Comparison of ENCODE assay signal across 19 cellular contexts in the genomic region with DNA sequence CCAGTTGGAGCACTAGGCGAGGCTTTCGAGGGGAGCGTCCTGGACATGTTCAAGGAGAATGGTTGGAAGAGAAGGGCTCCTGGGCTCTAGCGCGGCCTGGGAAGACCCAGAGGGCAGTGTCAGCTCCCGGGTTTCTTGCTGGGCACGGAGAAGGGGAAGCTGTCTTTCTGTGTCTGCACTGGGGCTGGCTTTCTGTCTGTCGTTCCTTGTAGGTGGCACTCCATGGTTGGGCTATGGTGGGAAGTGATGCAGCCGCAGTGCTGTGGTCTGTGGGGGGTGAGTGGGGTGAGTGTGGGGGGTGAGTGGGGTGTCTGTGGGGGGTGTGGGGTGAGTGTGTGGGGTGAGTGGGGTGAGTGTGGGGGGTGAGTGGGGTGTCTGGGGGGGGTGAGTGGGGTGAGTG. TPM values are rescaled to one million over a fixed set of nuclear protein-coding genes. Genes with fewer than 3 reads are reported as not detected.
DNase-seq lines count a peak whose midpoint lies in the region; ATAC-seq, FAIRE-seq and TF ChIP-seq lines count a peak whose summit lies in the region.
"Had no signal": no experiment of that assay in that cellular context is flagged by ENCODE, and none has a peak within 500 bp of the region (broad histone marks: within the 10 kb centered on the region; RNA-seq: fewer than 3 reads in every experiment).

No MANE protein-coding gene starts in this region.

- H3K4me3 ChIP-seq in HEK293 (ENCODE audit: low read depth, low read length), result no peak overlapping the region
- no peak overlapping the region for H3K4me3 ChIP-seq in astrocyte (ENCODE audit: insufficient read depth, low read depth, low read length)
- H3K4me3 ChIP-seq: vagina had no signal

- no peaks in the 10 kb centered on the region for H3K4me1 ChIP-seq in HEK293 (ENCODE audit: control insufficient read depth, insufficient read depth, low read length)
- H3K4me1 ChIP-seq in astrocyte (ENCODE audit: insufficient read depth, low read length), result peaks cover 2% of the 10 kb centered on the region

- peak overlapping the region; percentile 66 for H3K27ac Mint-ChIP-seq in activated CD4-positive, alpha-beta T cell treated with anti-CD3 and anti-CD28 coated beads, Interleukin-2, amount 10 ng/mL, durations not matched to agents 7 days and 5 days
- peak overlapping the region; percentile 72 for H3K27ac Mint-ChIP-seq in astrocyte (ENCODE audit: unreplicated experiment)
- H3K27ac Mint-ChIP-seq in osteocyte (ENCODE audit: unreplicated experiment), result peak overlapping the region; percentile 65
- H3K27ac Mint-ChIP-seq: progenitor cell of endocrine pancreas had no signal

- peaks cover 33% of the 10 kb centered on the region for H3K4me1 Mint-ChIP-seq in activated CD4-positive, alpha-beta T cell treated with anti-CD3 and anti-CD28 coated beads, Interleukin-2, amount 10 ng/mL, durations not matched to agents 7 days and 5 days
- H3K4me1 Mint-ChIP-seq in astrocyte (ENCODE audit: low read depth, unreplicated experiment), result peaks cover 3% of the 10 kb centered on the region
- H3K4me1 Mint-ChIP-seq in osteocyte (ENCODE audit: unreplicated experiment), result peaks cover 32% of the 10 kb centered on the region
- H3K4me1 Mint-ChIP-seq: brain had no signal

- H3K9me3 Mint-ChIP-seq in activated CD4-positive, alpha-beta T cell treated with anti-CD3 and anti-CD28 coated beads, Interleukin-2, amount 10 ng/mL, durations not matched to agents 7 days and 5 days, result no peaks in the 10 kb centered on the region
- H3K9me3 Mint-ChIP-seq in astrocyte (ENCODE audit: unreplicated experiment), result peaks cover 3% of the 10 kb centered on the region
- no peaks in the 10 kb centered on the region for H3K9me3 Mint-ChIP-seq in osteocyte (ENCODE audit: unreplicated experiment)

- FAIRE-seq in astrocyte (lab: Jason Lieb, UNC), result no peak

- no peaks in the 10 kb centered on the region for H3K27me3 ChIP-seq in astrocyte (ENCODE audit: insufficient read depth, low read length)
- H3K27me3 ChIP-seq: vagina had no signal

- no peak overlapping the region for H2AFZ ChIP-seq in astrocyte (ENCODE audit: low read depth, low read length)

- H3K36me3 Mint-ChIP-seq in activated CD4-positive, alpha-beta T cell treated with anti-CD3 and anti-CD28 coated beads, Interleukin-2, amount 10 ng/mL, durations not matched to agents 7 days and 5 days (ENCODE audit: low read depth), result peaks cover 47% of the 10 kb centered on the region
- H3K36me3 Mint-ChIP-seq in astrocyte (ENCODE audit: low read depth, unreplicated experiment) (peaks cover 21% of the 10 kb centered on the region), osteocyte (ENCODE audit: unreplicated experiment) (peaks cover 9% of the 10 kb centered on the region)

- H4K20me1 ChIP-seq in astrocyte (ENCODE audit: insufficient read depth, low read length), result peaks cover 27% of the 10 kb centered on the region

- ATAC-seq in GM18909 (IDR thresholded peaks at IDR 0.05; ENCODE audit: poor library complexity, unreplicated experiment) (no peak), left colon (no peak)
- ATAC-seq: PC-3 had no signal

- POLR2A ChIA-PET in activated CD4-positive, alpha-beta T cell treated with anti-CD3 and anti-CD28 coated beads, Interleukin-2, amount 10 ng/mL, durations not matched to agents 7 days and 5 days (lab: Charles Lee), result no interaction called here
- POLR2A ChIA-PET in HEK293 (lab: Yijun Ruan, JAX), result no interaction called here

- no peaks in the 10 kb centered on the region for H3K9me3 ChIP-seq in HEK293 (ENCODE audit: control insufficient read depth, insufficient read depth, low read depth, low read length)
- no peaks in the 10 kb centered on the region for H3K9me3 ChIP-seq in astrocyte (ENCODE audit: insufficient read depth, low read depth, low read length)
- H3K9me3 ChIP-seq: vagina had no signal

- no peak for DNase-seq in activated CD4-positive, alpha-beta T cell treated with anti-CD3 and anti-CD28 coated beads, Interleukin-2, amount 10 ng/mL, durations not matched to agents 7 days and 5 days
- no peak for DNase-seq in activated CD4-positive, alpha-beta T cell treated with anti-CD3 and anti-CD28 coated beads for 48 hours
- DNase-seq in astrocyte (ENCODE audit: low read depth) (no peak), osteocyte (ENCODE audit: extremely low spot score, unreplicated experiment) (no peak), left colon (no peak), inferior parietal cortex (ENCODE audit: extremely low spot score) (no peak)
- DNase-seq: activated CD4-positive, CD25-positive, alpha-beta regulatory T cell; Calu3; GDM1; HCEC 1CT; MM.1S; NCI-H2081 treated with DMSO at 0.1 percent for 48 hours; NCI-H524 treated with DMSO at 0.1 percent for 48 hours; PC-3 had no signal

- H3K27ac ChIP-seq in HEK293 (ENCODE audit: extremely low read depth, low read depth, low read length) (0 out of 2 replicates have a peak overlapping the region, but pooled peaks have one; percentile 16), astrocyte (ENCODE audit: low read depth, low read length) (no peak overlapping the region)
- H3K27ac ChIP-seq: vagina had no signal

- H3K36me3 ChIP-seq in HEK293 (ENCODE audit: control insufficient read depth in 2 of 2, insufficient read depth in 1 of 2, low read length in 2 of 2), result peaks cover 9 to 33% of the 10 kb centered on the region in 2 experiments; a peak in 2 of 3 replicates
- H3K36me3 ChIP-seq in astrocyte (ENCODE audit: insufficient read depth, low read length), result no peaks in the 10 kb centered on the region

- CTCF ChIA-PET in activated CD4-positive, alpha-beta T cell treated with anti-CD3 and anti-CD28 coated beads, Interleukin-2, amount 10 ng/mL, durations not matched to agents 7 days and 5 days (lab: Charles Lee), result interaction anchor here (1.0 kb wide), 1 partner anchor 9 kb away, joined by 5 read pairs; no protein-coding TSS in a partner anchor
- CTCF ChIA-PET in HEK293 (lab: Yijun Ruan, JAX), result no interaction called here

- no peaks in the 10 kb centered on the region for H3K79me2 ChIP-seq in astrocyte (ENCODE audit: insufficient read depth, low read length)

- intact Hi-C loops in left colon (cut with DNase I, micrococcal nuclease), result no loop called here

- peak overlapping the region; percentile 38 for H3K4me3 Mint-ChIP-seq in activated CD4-positive, alpha-beta T cell treated with anti-CD3 and anti-CD28 coated beads, Interleukin-2, amount 10 ng/mL, durations not matched to agents 7 days and 5 days
- H3K4me3 Mint-ChIP-seq in astrocyte (ENCODE audit: unreplicated experiment), result peak overlapping the region; percentile 20
- H3K4me3 Mint-ChIP-seq in osteocyte (ENCODE audit: unreplicated experiment), result no peak overlapping the region
- H3K4me3 Mint-ChIP-seq: brain had no signal

- H3K4me2 ChIP-seq in astrocyte (ENCODE audit: low read length), result no peak overlapping the region

- no peaks in the 10 kb centered on the region for H3K27me3 Mint-ChIP-seq in activated CD4-positive, alpha-beta T cell treated with anti-CD3 and anti-CD28 coated beads, Interleukin-2, amount 10 ng/mL, durations not matched to agents 7 days and 5 days
- no peaks in the 10 kb centered on the region for H3K27me3 Mint-ChIP-seq in astrocyte (ENCODE audit: low read depth, unreplicated experiment)
- H3K27me3 Mint-ChIP-seq in osteocyte (ENCODE audit: unreplicated experiment), result no peaks in the 10 kb centered on the region
- H3K27me3 Mint-ChIP-seq: progenitor cell of endocrine pancreas had no signal

- H3K9ac ChIP-seq in astrocyte (ENCODE audit: low read length), result no peak overlapping the region

- TF ChIP-seq CTCF in HEK293 (tag by site-specific recombination; IDR thresholded peaks at IDR 0.05) (no peak), astrocyte (IDR thresholded peaks at IDR 0.05; ENCODE audit: insufficient read depth, low read depth, low read length) (no peak), osteocyte (IDR thresholded peaks at IDR 0.05) (no peak)

TF ChIP-seq in HEK293, 187 proteins besides CTCF, POLR2A, EP300 and RAD21 (continues in another document):
- TF ChIP-seq ZFP37 (tag by site-specific recombination; IDR thresholded peaks at IDR 0.05) (no peak), FEZF1 (tag by site-specific recombination; IDR thresholded peaks at IDR 0.05) (no peak)
- TF ChIP-seq, protein P1, sequence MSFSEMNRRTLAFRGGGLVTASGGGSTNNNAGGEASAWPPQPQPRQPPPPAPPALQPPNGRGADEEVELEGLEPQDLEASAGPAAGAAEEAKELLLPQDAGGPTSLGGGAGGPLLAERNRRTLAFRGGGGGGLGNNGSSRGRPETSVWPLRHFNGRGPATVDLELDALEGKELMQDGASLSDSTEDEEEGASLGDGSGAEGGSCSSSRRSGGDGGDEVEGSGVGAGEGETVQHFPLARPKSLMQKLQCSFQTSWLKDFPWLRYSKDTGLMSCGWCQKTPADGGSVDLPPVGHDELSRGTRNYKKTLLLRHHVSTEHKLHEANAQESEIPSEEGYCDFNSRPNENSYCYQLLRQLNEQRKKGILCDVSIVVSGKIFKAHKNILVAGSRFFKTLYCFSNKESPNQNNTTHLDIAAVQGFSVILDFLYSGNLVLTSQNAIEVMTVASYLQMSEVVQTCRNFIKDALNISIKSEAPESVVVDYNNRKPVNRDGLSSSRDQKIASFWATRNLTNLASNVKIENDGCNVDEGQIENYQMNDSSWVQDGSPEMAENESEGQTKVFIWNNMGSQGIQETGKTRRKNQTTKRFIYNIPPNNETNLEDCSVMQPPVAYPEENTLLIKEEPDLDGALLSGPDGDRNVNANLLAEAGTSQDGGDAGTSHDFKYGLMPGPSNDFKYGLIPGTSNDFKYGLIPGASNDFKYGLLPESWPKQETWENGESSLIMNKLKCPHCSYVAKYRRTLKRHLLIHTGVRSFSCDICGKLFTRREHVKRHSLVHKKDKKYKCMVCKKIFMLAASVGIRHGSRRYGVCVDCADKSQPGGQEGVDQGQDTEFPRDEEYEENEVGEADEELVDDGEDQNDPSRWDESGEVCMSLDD (tag by site-specific recombination; IDR thresholded peaks at IDR 0.05), result no peak

RNA-seq across cellular contexts. Expression of a gene that starts 13.7 kb away (rescaled TPM):
- total RNA-seq in activated CD4-positive, alpha-beta T cell treated with anti-CD3 and anti-CD28 coated beads, Interleukin-2, amount 10 ng/mL, durations not matched to agents 7 days and 5 days, result 100 to 1,000 TPM; 579 to 602 TPM
- 120 and 129 TPM in 2 replicates for total RNA-seq in astrocyte
- total RNA-seq in osteocyte, result 106 and 131 TPM in 2 replicates
- total RNA-seq in left colon, result 100 to 1,000 TPM in 1 of 2 donors, 10 to 100 TPM in 1; 95.9 to 142 TPM

RNA-seq across cellular contexts. Expression of a gene that starts 54.1 kb away (rescaled TPM):
- total RNA-seq in activated CD4-positive, alpha-beta T cell treated with anti-CD3 and anti-CD28 coated beads, Interleukin-2, amount 10 ng/mL, durations not matched to agents 7 days and 5 days, result 1 to 10 TPM; 5.9 to 6.1 TPM
- total RNA-seq in astrocyte (15.3 and 16.1 TPM in 2 replicates), osteocyte (30.1 and 34.7 TPM in 2 replicates), left colon (1 to 10 TPM; 9.4 to 10.0 TPM)

RNA-seq across cellular contexts. Expression of a gene that starts 54.2 kb away (rescaled TPM):
- total RNA-seq in activated CD4-positive, alpha-beta T cell treated with anti-CD3 and anti-CD28 coated beads, Interleukin-2, amount 10 ng/mL, durations not matched to agents 7 days and 5 days, result 10 to 100 TPM; 31.5 to 34.3 TPM
- total RNA-seq in astrocyte (24.0 and 26.0 TPM in 2 replicates), osteocyte (67.2 and 71.0 TPM in 2 replicates), left colon (10 to 100 TPM; 51.2 to 54.9 TPM)
